ENCODE assay signal across 34 cellular contexts in genomic region chr16:79926451-79927205, GRCh38.
"Had no signal": no experiment of that assay in that cellular context is flagged by ENCODE, and none has a peak within 500 bp of the region (broad histone marks: within the 10 kb centered on the region; RNA-seq: fewer than 3 reads in every experiment).

No MANE protein-coding gene starts in this region.

- H3K36me3 ChIP-seq: MG63 had no signal

- H3K27me3 ChIP-seq: MG63 had no signal

- H3K4me3 ChIP-seq: MG63 had no signal

- H3K9me3 ChIP-seq: MG63 had no signal

- DNase-seq: Karpas-422, Kasumi-1, MG63, MM.1S, MV-4-11, NCI-H1048, NCI-H1092, NCI-H1092 treated with DMSO at 0.1 percent for 48 hours, NCI-H1105, NCI-H1105 treated with DMSO at 0.1 percent for 48 hours, NCI-H1417, NCI-H1417 treated with DMSO at 0.1 percent for 48 hours, NCI-H1436, NCI-H1436 treated with DMSO at 0.1 percent for 48 hours, NCI-H146, NCI-H1694, NCI-H1694 treated with DMSO at 0.1 percent for 48 hours, NCI-H187, NCI-H187 treated with DMSO at 0.1 percent for 48 hours, NCI-H1930, NCI-H2029, NCI-H2029 treated with DMSO at 0.1 percent for 48 hours, NCI-H2081, NCI-H2081 treated with DMSO at 0.1 percent for 48 hours, NCI-H2107, NCI-H2171, NCI-H2171 treated with DMSO at 0.1 percent for 48 hours, NCI-H2227 treated with DMSO at 0.1 percent for 48 hours, NCI-H226, NCI-H345, NCI-H446, NCI-H446 treated with DMSO at 0.1 percent for 48 hours, NCI-H510A, NCI-H510A treated with DMSO at 0.1 percent for 48 hours had no signal
